ENCODE assay signal across 37 cellular contexts in genomic region chr7:49731836-49732235, GRCh38. TPM values are rescaled to one million over a fixed set of nuclear protein-coding genes. Genes with fewer than 3 reads are reported as not detected.
"Had no signal": no experiment of that assay in that cellular context is flagged by ENCODE, and none has a peak within 500 bp of the region (broad histone marks: within the 10 kb centered on the region; RNA-seq: fewer than 3 reads in every experiment).

No MANE protein-coding gene starts in this region.

- DNase-seq: activated effector memory CD4-positive, alpha-beta T cell treated with anti-CD3 and anti-CD28 coated beads, Interleukin-2, amount 50 U/mL, for 16 hours; activated effector memory CD4-positive, alpha-beta T cell treated with Interleukin-2 at 50 U/mL for 16 hours; activated gamma-delta T cell; activated gamma-delta T cell treated with Interleukin-2 at 50 U/mL for 16 hours; activated naive CD4-positive, alpha-beta T cell; activated naive CD4-positive, alpha-beta T cell treated with anti-CD3 and anti-CD28 coated beads for 36 hours; activated naive CD4-positive, alpha-beta T cell treated with anti-CD3 and anti-CD28 coated beads, Interleukin-2, amount 10 ng/mL, durations not matched to agents 7 days and 5 days; activated naive CD4-positive, alpha-beta T cell treated with anti-CD3 and anti-CD28 coated beads, Interleukin-2, amount 50 U/mL, for 16 hours; activated naive CD4-positive, alpha-beta T cell treated with Interleukin-2 at 50 U/mL for 16 hours; activated naive CD8-positive, alpha-beta T cell treated with anti-CD3 and anti-CD28 coated beads for 36 hours; activated naive CD8-positive, alpha-beta T cell treated with anti-CD3 and anti-CD28 coated beads, Interleukin-2, amount 10 ng/mL, durations not matched to agents 7 days and 5 days; activated naive CD8-positive, alpha-beta T cell treated with anti-CD3 and anti-CD28 coated beads, Interleukin-2, amount 50 U/mL, for 24 hours; activated T-cell treated with anti-CD3 and anti-CD28 coated beads, Interleukin-2, amount 50 U/mL, for 1 hour; activated T-cell treated with anti-CD3 and anti-CD28 coated beads, Interleukin-2, amount 50 U/mL, for 24 hours; activated T-cell treated with anti-CD3 and anti-CD28 coated beads, Interleukin-2, amount 50 U/mL, for 4 hours; activated T-cell treated with anti-CD3 and anti-CD28 coated beads, Interleukin-2, amount 50 U/mL, for 48 hours; activated T-cell treated with anti-CD3 and anti-CD28 coated beads, Interleukin-2, amount 50 U/mL, for 72 hours; adrenal gland; amniotic stem cell; amygdala; anterior cingulate cortex; aorta; body of pancreas; brain microvascular endothelial cell; caudate nucleus; central memory CD4-positive, alpha-beta T cell; cerebellar nuclear complex had no signal

- H3K9me3 ChIP-seq: adrenal gland, ascending aorta, body of pancreas, breast epithelium had no signal

- H3K36me3 ChIP-seq: adrenal gland, ascending aorta, brain microvascular endothelial cell, breast epithelium, cardiac muscle cell had no signal

- H3K4me1 ChIP-seq: adrenal gland, ascending aorta, body of pancreas, breast epithelium had no signal

- H3K4me3 ChIP-seq: adrenal gland, ascending aorta, body of pancreas, breast epithelium, cardiac muscle cell had no signal

- H3K27ac ChIP-seq: adrenal gland, ascending aorta, body of pancreas, brain microvascular endothelial cell, breast epithelium, cardiac muscle cell had no signal

- H3K27me3 ChIP-seq: adrenal gland, ascending aorta, body of pancreas, brain microvascular endothelial cell, breast epithelium, cardiac muscle cell had no signal

RNA-seq across cellular contexts. Expression of gene VWC2, which starts 41.6 kb away (rescaled TPM):
- total RNA-seq: activated naive CD4-positive, alpha-beta T cell treated with anti-CD3 and anti-CD28 coated beads for 36 hours; activated naive CD4-positive, alpha-beta T cell treated with anti-CD3 and anti-CD28 coated beads, Interleukin-2, amount 50 U/mL, for 72 hours; activated naive CD8-positive, alpha-beta T cell treated with anti-CD3 and anti-CD28 coated beads for 36 hours; activated naive CD8-positive, alpha-beta T cell treated with anti-CD3 and anti-CD28 coated beads, Interleukin-2, amount 10 ng/mL, durations not matched to agents 7 days and 5 days; activated T-cell treated with anti-CD3 and anti-CD28 coated beads, Interleukin-2, amount 50 U/mL, for 4 hours; activated T-cell treated with anti-CD3 and anti-CD28 coated beads, Interleukin-2, amount 50 U/mL, for 72 hours; activated T-helper 1 cell treated with anti-CD3 and anti-CD28 coated beads, Interleukin-12 subunit alpha, Interleukin-12 subunit beta, Interleukin-2, Interleukin-4 antibody, amounts not matched to agents 30 ng/mL and 10 ng/mL and 1 ng/mL, durations not matched to agents 14 hours and 24 hours and 36 hours; activated T-helper 17 cell treated with anti-CD3 and anti-CD28 coated beads, Interleukin-2, amount 50 U/mL, for 72 hours; activated T-helper 2 cell treated with anti-CD3 and anti-CD28 coated beads, Interferon-gamma antibody, Interleukin-2, Interleukin-4, amounts not matched to agents 10 μg/mL and 5 μg/mL and 100 μg/mL, durations not matched to agents 14 hours and 24 hours and 36 hours; aorta; ascending aorta; astrocyte; body of pancreas; bronchial epithelial cell; chondrocyte had no signal
